Comparison of ENCODE assay signal across 8 cellular contexts in the genomic region with DNA sequence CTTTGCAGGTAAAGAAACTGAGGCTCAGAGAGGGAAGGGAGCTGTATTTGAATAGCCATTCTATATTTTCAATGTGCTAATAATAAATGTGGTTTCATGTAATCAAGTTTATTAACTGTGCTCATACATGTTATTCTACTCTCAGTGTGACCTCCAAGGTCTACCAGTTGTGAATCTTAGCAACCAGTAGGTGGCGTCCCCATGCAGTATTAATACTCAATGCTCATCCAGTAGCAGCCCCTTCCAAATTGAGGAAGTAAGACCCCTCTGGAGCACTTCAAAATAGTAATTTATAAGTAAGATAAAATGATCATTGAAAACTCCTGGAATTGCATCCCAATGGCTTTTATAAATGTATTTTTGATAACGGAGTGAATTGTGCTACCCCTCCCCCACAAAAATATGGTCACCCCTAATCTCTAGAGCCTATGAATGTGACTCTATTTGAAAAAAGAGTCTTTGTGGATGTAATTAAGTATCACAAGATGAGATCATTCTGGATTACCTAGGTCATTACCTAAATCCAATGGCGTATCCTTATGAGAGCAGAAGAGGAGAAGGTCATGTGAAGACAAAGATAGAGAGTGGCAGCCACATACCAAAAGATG. TPM values are rescaled to one million over a fixed set of nuclear protein-coding genes. Genes with fewer than 3 reads are reported as not detected.
DNase-seq lines count a peak whose midpoint lies in the region; ATAC-seq and TF ChIP-seq lines count a peak whose summit lies in the region.

No MANE protein-coding gene starts in this region.

- H4K91ac ChIP-seq in mesenchymal stem cell (ENCODE audit: low read length), result no peak overlapping the region

- no peak overlapping the region for H2BK12ac ChIP-seq in mesenchymal stem cell (ENCODE audit: low read length in 2 of 2)

- CTCF ChIA-PET in Panc1 (lab: Charles Lee), result no interaction called here

- TF ChIP-seq CTCF in Panc1 (IDR thresholded peaks at IDR 0.05), result peak; percentile 55; the same call in 1 of the 2 replicates
- peak; percentile 81 for TF ChIP-seq CTCF in cardiac fibroblast (IDR thresholded peaks at IDR 0.05; ENCODE audit: low read depth, low read length)

- H3K9me3 ChIP-seq in Panc1 (ENCODE audit: control insufficient read depth, insufficient read depth, low read depth, low read length) (no peaks in the 10 kb centered on the region), mesenchymal stem cell (ENCODE audit: control insufficient read depth, low read length) (no peaks in the 10 kb centered on the region)

- no TSS peak for BruUV-seq in Panc1 (replicated peaks; lab: Mats Ljungman, UMichigan)

- intact Hi-C loops in Panc1 (cut with micrococcal nuclease; ENCODE audit: unreplicated experiment), result no loop called here

- peak; percentile 78 for ATAC-seq in GM19397 (IDR thresholded peaks at IDR 0.05; ENCODE audit: unreplicated experiment)
- ATAC-seq in HG03378 (IDR thresholded peaks at IDR 0.05; ENCODE audit: unreplicated experiment), result peak; percentile 91
- peak; percentile 74; the same call in 1 of the 2 replicates for ATAC-seq in Panc1

- H3K27ac ChIP-seq in Panc1 (ENCODE audit: low read length) (no peak overlapping the region), mesenchymal stem cell (ENCODE audit: low read length, poor library complexity, severe bottlenecking) (no peak overlapping the region)

- no peak overlapping the region for H3K14ac ChIP-seq in mesenchymal stem cell (ENCODE audit: low read length in 2 of 2)

- peak; percentile 61 for DNase-seq in EH (ENCODE audit: low read depth)
- DNase-seq in Panc1 (ENCODE audit: low read depth, low spot score), result no peak
- peak; percentile 62 to 70 for DNase-seq in cardiac fibroblast (ENCODE audit: low read depth in 2 of 2)
- DNase-seq in mesenchymal stem cell, result peak; percentile 44
- DNase-seq in DMS79 treated with DMSO at 0.1 percent for 48 hours (lab: John Stamatoyannopoulos, UW), result no peak
- DNase-seq in ecto neural progenitor cell (ENCODE audit: low spot score), result no peak

- H3K18ac ChIP-seq in mesenchymal stem cell (ENCODE audit: low read depth in 1 of 2, low read length in 2 of 2), result no peak overlapping the region

- H3K79me1 ChIP-seq in mesenchymal stem cell (replicated peaks; ENCODE audit: low read length, poor library complexity, severe bottlenecking), result no peaks in the 10 kb centered on the region

- no peak overlapping the region for H3K23ac ChIP-seq in mesenchymal stem cell (ENCODE audit: low read length in 2 of 2)

- WGBS in mesenchymal stem cell, result 60% methylated on average over 2 of the region's 3 CpGs

- POLR2A ChIA-PET in Panc1 (lab: Charles Lee), result interaction anchor here (0.6 kb wide), 1 partner anchor 15 kb away, joined by 5 read pairs; no protein-coding TSS in a partner anchor

- H3K4me2 ChIP-seq in mesenchymal stem cell (ENCODE audit: low read length, poor library complexity, severe bottlenecking), result no peak overlapping the region

- H2BK15ac ChIP-seq in mesenchymal stem cell (ENCODE audit: low read depth, poor library complexity, severe bottlenecking), result no peak overlapping the region

- no peak overlapping the region for H4K8ac ChIP-seq in mesenchymal stem cell (ENCODE audit: low read length)

- no peak overlapping the region for H2AFZ ChIP-seq in mesenchymal stem cell (ENCODE audit: low read depth, low read length)

- no peak overlapping the region for H2AK5ac ChIP-seq in mesenchymal stem cell (ENCODE audit: low read length, severe bottlenecking)

- no peak overlapping the region for H3K9ac ChIP-seq in mesenchymal stem cell (ENCODE audit: low read length)

- no peak overlapping the region for H2BK120ac ChIP-seq in mesenchymal stem cell (ENCODE audit: low read depth, low read length)

- H3K36me3 ChIP-seq in Panc1 (ENCODE audit: control insufficient read depth, insufficient read depth, low read length) (no peaks in the 10 kb centered on the region), mesenchymal stem cell (ENCODE audit: control insufficient read depth in 1 of 2, insufficient read depth in 2 of 2, low read depth in 1 of 2, low read length in 2 of 2) (no peaks in the 10 kb centered on the region)

- in situ Hi-C loops in Panc1 (cut with HindIII; ENCODE audit: low pct_unique_long_range_greater_than_20kb, low sequenced_read_pairs), result no loop called here

- no peaks in the 10 kb centered on the region for H3K27me3 ChIP-seq in Panc1 (ENCODE audit: control insufficient read depth, insufficient read depth, low read length)
- H3K27me3 ChIP-seq in mesenchymal stem cell (ENCODE audit: control insufficient read depth in 1 of 2, insufficient read depth in 1 of 2, low read length in 2 of 2), result no peaks in the 10 kb centered on the region

- no peak overlapping the region for H2BK5ac ChIP-seq in mesenchymal stem cell (ENCODE audit: low read depth, low read length, poor library complexity, severe bottlenecking)

- no peak overlapping the region for H3K4ac ChIP-seq in mesenchymal stem cell (ENCODE audit: low read depth in 1 of 2, low read length in 2 of 2)

- no peak overlapping the region for H3K4me3 ChIP-seq in Panc1 (ENCODE audit: low read depth in 2 of 2, low read length in 2 of 2)
- H3K4me3 ChIP-seq in cardiac fibroblast (replicated peaks in 1 of 2; ENCODE audit: low read depth in 2 of 2, low read length in 2 of 2), result no peak overlapping the region
- no peak overlapping the region for H3K4me3 ChIP-seq in mesenchymal stem cell (ENCODE audit: insufficient read depth in 1 of 2, low read depth in 1 of 2, low read length in 2 of 2)

- H3K4me1 ChIP-seq in Panc1 (ENCODE audit: control insufficient read depth, insufficient read depth, low read length) (no peaks in the 10 kb centered on the region), mesenchymal stem cell (ENCODE audit: control insufficient read depth, insufficient read depth, low read depth, low read length) (no peaks in the 10 kb centered on the region)

RNA-seq across cellular contexts. Expression of gene SEPSECS, which starts 20.4 kb away (rescaled TPM):
- 4.0 TPM for total RNA-seq in Panc1 (2021; ENCODE audit: unreplicated experiment)
- 2.2 TPM for polyA plus RNA-seq in Panc1 (2012; ENCODE audit: insufficient read length)
- 1.9 TPM for polyA plus RNA-seq in mesenchymal stem cell (2013, experiment 1 of 2)
- 2.3 TPM for polyA plus RNA-seq in mesenchymal stem cell (2013, experiment 2 of 2)

RNA-seq across cellular contexts. Expression of gene PI4K2B, which starts 53.2 kb away (rescaled TPM):
- 9.6 TPM for total RNA-seq in Panc1 (2021; ENCODE audit: unreplicated experiment)
- 4.5 TPM for polyA plus RNA-seq in Panc1 (2012; ENCODE audit: insufficient read length)
- 13.6 TPM for polyA plus RNA-seq in mesenchymal stem cell (2013, experiment 1 of 2)
- 13.9 TPM for polyA plus RNA-seq in mesenchymal stem cell (2013, experiment 2 of 2)

Comparison
In these comparisons a context has a peak if more than half of its experiments do, and no peak if none do; other contexts are left out.
1. DNase-seq: peak in EH (single experiment), cardiac fibroblast (2 of 2) and mesenchymal stem cell (single experiment); none in Panc1 (single experiment), DMS79 treated with DMSO at 0.1 percent for 48 hours (single experiment) and ecto neural progenitor cell (single experiment).
2. Peak in every context shown above with its lines, with median percentiles within 50 percentile points of each other: ATAC-seq.